In the genomic region with DNA sequence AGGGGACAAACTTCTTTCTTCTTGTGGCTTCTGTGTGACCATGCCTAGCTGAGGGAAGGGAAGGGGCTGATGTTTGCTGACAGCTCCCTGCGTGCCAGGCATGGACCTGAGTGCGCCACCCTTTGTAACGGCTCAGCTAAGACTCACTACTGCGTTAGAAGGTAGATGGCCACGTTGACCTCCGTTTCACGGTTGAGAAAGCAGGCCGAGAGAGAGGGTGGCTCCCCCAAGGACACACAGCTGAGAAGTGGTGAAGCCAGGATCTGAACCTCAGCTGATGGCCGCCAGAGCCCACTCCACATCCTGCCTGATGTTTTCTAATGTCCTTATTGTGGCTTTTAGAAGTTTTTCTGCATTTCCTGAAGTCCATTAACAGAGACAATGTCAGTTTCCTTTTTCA, we compare ENCODE assay signal across 11 cellular contexts. TPM values are rescaled to one million over a fixed set of nuclear protein-coding genes. Genes with fewer than 3 reads are reported as not detected.
A peak's percentile ranks its signal among the peaks of the same experiment; 100 is the strongest.
DNase-seq lines count a peak whose midpoint lies in the region; ATAC-seq and TF ChIP-seq lines count a peak whose summit lies in the region.
"Had no signal": no experiment of that assay in that cellular context is flagged by ENCODE, and none has a peak within 500 bp of the region (broad histone marks: within the 10 kb centered on the region; RNA-seq: fewer than 3 reads in every experiment).

No MANE protein-coding gene starts in this region.

- DNase-seq in activated CD4-positive, alpha-beta T cell treated with anti-CD3 and anti-CD28 coated beads, Interleukin-2, amount 10 ng/mL, durations not matched to agents 24 days and 14 days: no peak
- no peak for DNase-seq in activated CD4-positive, alpha-beta T cell treated with anti-CD3 and anti-CD28 coated beads for 48 hours
- DNase-seq in nephron progenitor cell: no peak
- no peak for DNase-seq in posterior vena cava (ENCODE audit: low spot score)
- DNase-seq in activated T-cell treated with anti-CD3 and anti-CD28 coated beads, Interleukin-2, amount 50 U/mL, for 1 hour: no peak
- no peak for DNase-seq in tibial nerve (ENCODE audit: low spot score in 2 of 2)
- DNase-seq: amygdala, NCI-H1436 had no signal

- H3K4me3 Mint-ChIP-seq in activated CD4-positive, alpha-beta T cell treated with anti-CD3 and anti-CD28 coated beads, Interleukin-2, amount 10 ng/mL, durations not matched to agents 24 days and 14 days: no peak overlapping the region
- H3K4me3 Mint-ChIP-seq in nephron progenitor cell: no peak overlapping the region
- H3K4me3 Mint-ChIP-seq: neural crest cell had no signal

- peaks cover 1% of the 10 kb centered on the region for H3K36me3 Mint-ChIP-seq in activated CD4-positive, alpha-beta T cell treated with anti-CD3 and anti-CD28 coated beads, Interleukin-2, amount 10 ng/mL, durations not matched to agents 24 days and 14 days (ENCODE audit: low read depth)
- no peaks in the 10 kb centered on the region for H3K36me3 Mint-ChIP-seq in nephron progenitor cell (ENCODE audit: low read depth)

- H3K36me3 ChIP-seq in HUES6 (ENCODE audit: control insufficient read depth, insufficient read depth, low read length) (no peaks in the 10 kb centered on the region), tibial nerve (peaks cover 0 to 16% (median 0%) of the 10 kb centered on the region in 3 donors)

- peaks cover 30% of the 10 kb centered on the region for H3K4me1 ChIP-seq in HUES6 (ENCODE audit: control insufficient read depth, insufficient read depth, low read length)
- peaks cover 0 to 12% (median 0%) of the 10 kb centered on the region in 4 donors for H3K4me1 ChIP-seq in tibial nerve

- H3K27ac ChIP-seq in HUES6 (ENCODE audit: low read depth, low read length) (peak overlapping the region; percentile 9; the same call in 1 of the 2 replicates), tibial nerve (no peak overlapping the region)

- 86 to 93% methylated on average over 9 of the region's 9 CpGs for WGBS in tibial nerve, 2 donors

- no peak for TF ChIP-seq POLR2A in tibial nerve (IDR thresholded peaks at IDR 0.05)

- H3K9ac ChIP-seq in HUES6 (ENCODE audit: low read length): no peak overlapping the region

- H3K4me3 ChIP-seq in HUES6 (ENCODE audit: low read depth, low read length): no peak overlapping the region
- H3K4me3 ChIP-seq in tibial nerve: no peak overlapping the region

- no peaks in the 10 kb centered on the region for H3K27me3 Mint-ChIP-seq in activated CD4-positive, alpha-beta T cell treated with anti-CD3 and anti-CD28 coated beads, Interleukin-2, amount 10 ng/mL, durations not matched to agents 24 days and 14 days
- peaks cover 25% of the 10 kb centered on the region for H3K27me3 Mint-ChIP-seq in nephron progenitor cell (ENCODE audit: low read depth, poor library complexity)

- intact Hi-C loops in activated CD4-positive, alpha-beta T cell treated with anti-CD3 and anti-CD28 coated beads, Interleukin-2, amount 10 ng/mL, durations not matched to agents 24 days and 14 days (cut with micrococcal nuclease): loop anchor here (5.0 kb wide), 2 partner anchors 45 to 140 kb away; a partner anchor contains a TSS
- intact Hi-C loops in posterior vena cava (cut with DNase I): loop anchor here in 1 of 2 donors (10.0 kb wide), 1 partner anchor 77 kb away; no protein-coding TSS in a partner anchor

- TF ChIP-seq CTCF in nephron progenitor cell (IDR thresholded peaks at IDR 0.05): no peak
- no peak for TF ChIP-seq CTCF in tibial nerve (IDR thresholded peaks at IDR 0.05)

- H3K9me3 Mint-ChIP-seq in activated CD4-positive, alpha-beta T cell treated with anti-CD3 and anti-CD28 coated beads, Interleukin-2, amount 10 ng/mL, durations not matched to agents 24 days and 14 days: peaks cover 5% of the 10 kb centered on the region
- peaks cover 2% of the 10 kb centered on the region for H3K9me3 Mint-ChIP-seq in nephron progenitor cell

- peaks cover 65% of the 10 kb centered on the region for H3K4me1 Mint-ChIP-seq in activated CD4-positive, alpha-beta T cell treated with anti-CD3 and anti-CD28 coated beads, Interleukin-2, amount 10 ng/mL, durations not matched to agents 24 days and 14 days
- H3K4me1 Mint-ChIP-seq in nephron progenitor cell: peaks cover 73% of the 10 kb centered on the region

- H3K27me3 ChIP-seq in HUES6 (ENCODE audit: control insufficient read depth, insufficient read depth, low read length): no peaks in the 10 kb centered on the region
- H3K27me3 ChIP-seq in tibial nerve: no peaks in the 10 kb centered on the region

- H3K9me3 ChIP-seq in HUES6 (ENCODE audit: control insufficient read depth, insufficient read depth, low read depth, low read length) (no peaks in the 10 kb centered on the region), tibial nerve (no peaks in the 10 kb centered on the region)

- H3K27ac Mint-ChIP-seq in activated CD4-positive, alpha-beta T cell treated with anti-CD3 and anti-CD28 coated beads, Interleukin-2, amount 10 ng/mL, durations not matched to agents 24 days and 14 days: peak overlapping the region; percentile 87
- H3K27ac Mint-ChIP-seq in nephron progenitor cell: peak overlapping the region; percentile 14

- peak; percentile 28 for ATAC-seq in GM21786 (IDR thresholded peaks at IDR 0.05; ENCODE audit: unreplicated experiment)

- no peak for TF ChIP-seq EP300 in tibial nerve (IDR thresholded peaks at IDR 0.05)

RNA-seq across cellular contexts. Expression of a gene that starts 45.1 kb away (rescaled TPM):
- 2.2 and 3.1 TPM in 2 replicates for total RNA-seq in activated CD4-positive, alpha-beta T cell treated with anti-CD3 and anti-CD28 coated beads, Interleukin-2, amount 10 ng/mL, durations not matched to agents 24 days and 14 days
- total RNA-seq in posterior vena cava: 1 to 10 TPM; 5.3 to 7.3 TPM
- 10 to 100 TPM; 10.7 to 15.3 (median 11.3) TPM for total RNA-seq in tibial nerve
